10 cellular contexts compared by ENCODE assay signal in genomic region chr5:74595143-74595915, GRCh38. TPM values are rescaled to one million over a fixed set of nuclear protein-coding genes. Genes with fewer than 3 reads are reported as not detected.
DNase-seq lines count a peak whose midpoint lies in the region; ATAC-seq and TF ChIP-seq lines count a peak whose summit lies in the region.
"Had no signal": no experiment of that assay in that cellular context is flagged by ENCODE, and none has a peak within 500 bp of the region (broad histone marks: within the 10 kb centered on the region; RNA-seq: fewer than 3 reads in every experiment).

No MANE protein-coding gene starts in this region.

- peaks cover 16% of the 10 kb centered on the region for H3K27me3 Mint-ChIP-seq in CD4-positive, alpha-beta T cell
- peaks cover 10% of the 10 kb centered on the region for H3K27me3 Mint-ChIP-seq in neural progenitor cell (ENCODE audit: insufficient read depth, low read depth)

- H3K9me3 Mint-ChIP-seq in CD4-positive, alpha-beta T cell = no peaks in the 10 kb centered on the region
- H3K9me3 Mint-ChIP-seq in neural progenitor cell = peaks cover 3% of the 10 kb centered on the region

- H3K27ac Mint-ChIP-seq in CD4-positive, alpha-beta T cell = no peak overlapping the region
- no peak overlapping the region for H3K27ac Mint-ChIP-seq in neural progenitor cell

- H3K4me3 Mint-ChIP-seq in CD4-positive, alpha-beta T cell = no peak overlapping the region
- no peak overlapping the region for H3K4me3 Mint-ChIP-seq in neural progenitor cell

- H2AFZ ChIP-seq in neural progenitor cell (replicated peaks) = no peak overlapping the region

- no peaks in the 10 kb centered on the region for H4K20me1 ChIP-seq in neural progenitor cell (ENCODE audit: low read depth)

- DNase-seq in EL (peak; percentile 85), RPMI7951 (ENCODE audit: low read depth) (peak; percentile 45), fibroblast of the aortic adventitia (ENCODE audit: low read depth) (peak; percentile 80), myocyte (ENCODE audit: low read depth) (peak; percentile 24), NCI-H345 treated with DMSO at 0.1 percent for 48 hours (lab: John Stamatoyannopoulos, UW; ENCODE audit: unreplicated experiment) (no peak), neural progenitor cell (ENCODE audit: low spot score) (no peak)
- no peak for DNase-seq in activated CD4-positive, alpha-beta T cell treated with anti-CD3 and anti-CD28 coated beads, Interleukin-2, amount 50 U/mL, for 1 hour
- no peak for DNase-seq in CD4-positive, alpha-beta T cell
- DNase-seq: activated T-cell treated with anti-CD3 and anti-CD28 coated beads, Interleukin-2, amount 50 U/mL, for 48 hours had no signal

- no peak for ATAC-seq in CD4-positive, alpha-beta T cell (ENCODE audit: poor library complexity)

- no peaks in the 10 kb centered on the region for H3K79me2 ChIP-seq in neural progenitor cell (ENCODE audit: low read depth)

- intact Hi-C loops in CD4-positive, alpha-beta T cell (cut with DNase I, micrococcal nuclease) = no loop called here

- no peaks in the 10 kb centered on the region for H3K36me3 Mint-ChIP-seq in CD4-positive, alpha-beta T cell (ENCODE audit: low read depth)
- H3K36me3 Mint-ChIP-seq in neural progenitor cell = no peaks in the 10 kb centered on the region

- H3K4me2 ChIP-seq in neural progenitor cell = no peak overlapping the region

- H3K9ac ChIP-seq in neural progenitor cell = no peak overlapping the region

- H3K36me3 ChIP-seq in neural progenitor cell = no peaks in the 10 kb centered on the region

- peaks cover 21% of the 10 kb centered on the region for H3F3A ChIP-seq in neural progenitor cell (ENCODE audit: low read depth)

- CTCF ChIA-PET in CD4-positive, alpha-beta T cell (lab: Charles Lee) = no interaction called here

- H3K27me3 ChIP-seq in CD4-positive, alpha-beta T cell (ENCODE audit: control insufficient read depth, insufficient read depth, low read length) = peaks cover 4% of the 10 kb centered on the region
- H3K27me3 ChIP-seq in neural progenitor cell = no peaks in the 10 kb centered on the region

- H3K9me3 ChIP-seq in CD4-positive, alpha-beta T cell (ENCODE audit: control insufficient read depth, low read length) = no peaks in the 10 kb centered on the region
- no peaks in the 10 kb centered on the region for H3K9me3 ChIP-seq in neural progenitor cell (ENCODE audit: low read depth)

- TF ChIP-seq CTCF in fibroblast of the aortic adventitia (IDR thresholded peaks at IDR 0.05; ENCODE audit: insufficient read depth, low read length) (no peak), neural progenitor cell (IDR thresholded peaks at IDR 0.05) (no peak)
- TF ChIP-seq CTCF in CD4-positive, alpha-beta T cell (IDR thresholded peaks at IDR 0.05) = no peak

- peaks cover 32% of the 10 kb centered on the region for H3K4me1 ChIP-seq in neural progenitor cell

- H3K4me1 Mint-ChIP-seq in CD4-positive, alpha-beta T cell (ENCODE audit: low read depth) = no peaks in the 10 kb centered on the region
- H3K4me1 Mint-ChIP-seq in neural progenitor cell = peaks cover 44% of the 10 kb centered on the region

- H3K4me3 ChIP-seq in fibroblast of the aortic adventitia (ENCODE audit: low read depth, low read length) (no peak overlapping the region), neural progenitor cell (no peak overlapping the region)

- no peak overlapping the region for H3K27ac ChIP-seq in CD4-positive, alpha-beta T cell (ENCODE audit: low read depth, low read length)
- no peak overlapping the region for H3K27ac ChIP-seq in neural progenitor cell
- H3K27ac ChIP-seq: C4-2B had no signal

- POLR2A ChIA-PET in CD4-positive, alpha-beta T cell (lab: Charles Lee) = no interaction called here

RNA-seq across cellular contexts. Expression of gene ENC1, which starts 45.2 kb away (rescaled TPM):
- 23.3 and 24.0 TPM in 2 replicates for total RNA-seq in RPMI7951 (2014; rRNA removed; shearing (Covaris generic))
- total RNA-seq in fibroblast of the aortic adventitia (ENCODE audit: low replicate concordance) = 9.2 and 21.0 TPM in 2 replicates
- total RNA-seq in myocyte = 21.1 and 23.2 TPM in 2 replicates
- 57.9 TPM for polyA plus RNA-seq in myocyte (2012)
- 10 to 100 TPM; 39.6 to 40.1 TPM for total RNA-seq in CD4-positive, alpha-beta T cell
- 73.8 and 146 TPM in 2 replicates for total RNA-seq in neural progenitor cell (ENCODE audit: low replicate concordance)

Comparison
In these comparisons a context has a peak if more than half of its experiments do, and no peak if none do; other contexts are left out.
1. DNase-seq: peak in EL (single experiment), RPMI7951 (single experiment), fibroblast of the aortic adventitia (single experiment) and myocyte (single experiment); none in activated CD4-positive, alpha-beta T cell treated with anti-CD3 and anti-CD28 coated beads, Interleukin-2, amount 50 U/mL, for 1 hour (single experiment), NCI-H345 treated with DMSO at 0.1 percent for 48 hours (single experiment), CD4-positive, alpha-beta T cell (0 of 10) and neural progenitor cell (single experiment).